In the genomic region with DNA sequence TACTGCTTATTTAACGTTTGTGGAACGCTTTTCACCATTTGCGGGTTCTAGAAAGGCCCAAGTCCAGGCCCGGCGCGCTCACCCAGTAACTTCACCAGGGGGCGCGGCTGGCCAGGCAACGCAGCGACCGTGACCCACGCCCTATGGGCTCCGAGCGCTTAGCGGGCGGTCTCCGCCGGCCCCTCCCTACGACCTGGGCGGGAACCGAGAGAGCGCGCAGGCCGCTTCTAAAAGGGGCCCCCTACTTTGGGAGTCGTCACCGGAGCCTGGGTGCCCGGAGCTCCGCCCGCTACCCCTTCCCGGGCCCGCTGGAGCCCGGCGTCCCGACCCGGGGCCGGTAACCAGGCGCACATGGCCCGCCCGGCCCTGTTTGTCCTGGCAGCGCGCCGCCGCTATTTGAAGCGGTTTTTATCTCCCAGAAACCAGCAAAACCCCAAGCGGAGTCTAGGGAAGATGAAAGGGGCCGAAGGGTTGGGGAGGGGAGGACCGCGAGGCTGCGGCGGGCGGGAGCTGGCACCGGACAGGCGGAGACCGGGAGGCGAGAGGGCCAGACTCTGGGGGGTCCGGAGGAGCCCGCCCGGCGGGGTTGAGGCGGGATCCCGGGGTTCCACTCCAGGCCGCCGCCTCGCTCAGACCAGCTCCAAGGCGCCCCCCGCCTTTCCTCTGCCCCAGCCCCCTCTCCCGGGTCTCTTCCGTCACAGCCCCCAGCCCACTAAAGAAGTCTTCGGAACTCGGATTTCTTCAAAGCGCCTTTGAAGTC, we compare ENCODE assay signal across 8 cellular contexts. TPM values are rescaled to one million over a fixed set of nuclear protein-coding genes. Genes with fewer than 3 reads are reported as not detected.
A peak's percentile ranks its signal among the peaks of the same experiment; 100 is the strongest.
DNase-seq lines count a peak whose midpoint lies in the region; ATAC-seq and TF ChIP-seq lines count a peak whose summit lies in the region.

No MANE protein-coding gene starts in this region.

- H3K4me3 ChIP-seq in BLaER1 (peak overlapping the region; percentile 77), lower leg skin (ENCODE audit: low read depth, poor library complexity, severe bottlenecking) (peak overlapping the region; percentile 54)

- H3K36me3 ChIP-seq in BLaER1, result peaks cover 4% of the 10 kb centered on the region

- peak overlapping the region; percentile 97 for H3K4me2 ChIP-seq in BLaER1

- TF ChIP-seq POLR2A in lower leg skin (IDR thresholded peaks at IDR 0.05), result no peak

- DNase-seq in GM19240 (ENCODE audit: insufficient read length, low spot score), result peak; percentile 91
- peak; percentile 66 to 83 for DNase-seq in NCI-H524 (lab: John Stamatoyannopoulos, UW)
- DNase-seq in activated CD4-positive, alpha-beta T cell treated with anti-CD3 and anti-CD28 coated beads, Interleukin-2, amount 50 U/mL, for 1 hour, result peak; percentile 78
- peak; percentile 92 for DNase-seq in dermis blood vessel endothelial cell
- peak; percentile 86 to 98 for DNase-seq in lower leg skin (ENCODE audit: low spot score in 2 of 2)
- peak; percentile 83 to 85 for DNase-seq in stimulated activated CD4-positive, alpha-beta T cell treated with anti-CD3 and anti-CD28 coated beads, Interleukin-4, amount 100 ng/mL, for 4 hours

- intact Hi-C loops in lower leg skin (cut with DNase I; ENCODE audit: low total_unique reads), result no loop called here

- H3K9ac ChIP-seq in BLaER1, result peak overlapping the region; percentile 85

- H3K27me3 ChIP-seq in BLaER1, result peaks cover 19% of the 10 kb centered on the region; the same call in 1 of the 2 replicates

- no peaks in the 10 kb centered on the region; the same call in 1 of the 2 replicates for H4K20me1 ChIP-seq in BLaER1

- peak; percentile 50 for ATAC-seq in HG03460 (IDR thresholded peaks at IDR 0.05; ENCODE audit: unreplicated experiment)

- H3K27ac ChIP-seq in BLaER1, result peak overlapping the region; percentile 82

- H3K4me1 ChIP-seq in BLaER1, result peaks cover 44% of the 10 kb centered on the region

- peak in 1 of 3 donors; percentile 48 for TF ChIP-seq CTCF in lower leg skin (IDR thresholded peaks at IDR 0.05)

- 0 to 1% methylated on average over 48 to 69 of the region's 71 CpGs for WGBS in lower leg skin, 2 donors

- H3K9me3 ChIP-seq in BLaER1, result no peaks in the 10 kb centered on the region

RNA-seq across cellular contexts. Expression of a gene that starts 3.5 kb away (rescaled TPM):
- total RNA-seq in dermis blood vessel endothelial cell (38.6 and 44.3 TPM in 2 replicates), lower leg skin (10 to 100 TPM; 41.4 to 47.1 (median 44.8) TPM)

RNA-seq across cellular contexts. Expression of a gene that starts 11.2 kb away (rescaled TPM):
- total RNA-seq in dermis blood vessel endothelial cell, result not detected in 2 replicates
- total RNA-seq in lower leg skin, result not detected

RNA-seq across cellular contexts. Expression of a gene that starts 25.5 kb away (rescaled TPM):
- total RNA-seq in dermis blood vessel endothelial cell (35.2 and 43.1 TPM in 2 replicates), lower leg skin (10 to 100 TPM; 39.2 to 53.5 (median 46.8) TPM)

RNA-seq across cellular contexts. Expression of a gene that starts 29.6 kb away (rescaled TPM):
- total RNA-seq in dermis blood vessel endothelial cell, result 185 and 491 TPM in 2 replicates
- total RNA-seq in lower leg skin, result 100 to 1,000 TPM; 522 to 562 (median 543) TPM

RNA-seq across cellular contexts. Expression of a gene that starts 55.0 kb away (rescaled TPM):
- total RNA-seq in dermis blood vessel endothelial cell, result 32.7 and 47.1 TPM in 2 replicates
- 100 to 1,000 TPM in 2 of 4 donors, 10 to 100 TPM in 2; 89.6 to 111 (median 100) TPM for total RNA-seq in lower leg skin

Comparison
In these comparisons a context has a peak if more than half of its experiments do, and no peak if none do; other contexts are left out.
1. Peak in every context shown above with its lines: DNase-seq, ATAC-seq, H3K4me3 ChIP-seq and H3K27ac ChIP-seq.